In genomic region chr5:142769251-142769792, GRCh38 we compare ENCODE assay signal across 8 cellular contexts. TPM values are rescaled to one million over a fixed set of nuclear protein-coding genes. Genes with fewer than 3 reads are reported as not detected.
A peak's percentile ranks its signal among the peaks of the same experiment; 100 is the strongest.
DNase-seq lines count a peak whose midpoint lies in the region; ATAC-seq and TF ChIP-seq lines count a peak whose summit lies in the region.

No MANE protein-coding gene starts in this region.

- WGBS in hepatocyte (ENCODE audit: low lambda C conversion rate, missing lambda C conversion rate): 11% methylated on average over 15 of the region's 15 CpGs
- WGBS in smooth muscle cell (ENCODE audit: low lambda C conversion rate): 17% methylated on average over 15 of the region's 15 CpGs

- peak overlapping the region; percentile 85 for H2AFZ ChIP-seq in hepatocyte
- H2AFZ ChIP-seq in smooth muscle cell (ENCODE audit: low read depth): peak overlapping the region; percentile 97

- peak overlapping the region; percentile 85 for H3K4me3 Mint-ChIP-seq in activated CD4-positive, alpha-beta memory T cell treated with anti-CD3 and anti-CD28 coated beads for 36 hours

- no peak overlapping the region for H3K27ac ChIP-seq in cardiac muscle cell
- H3K27ac ChIP-seq in hepatocyte: no peak overlapping the region
- H3K27ac ChIP-seq in smooth muscle cell (ENCODE audit: low read depth): no peak overlapping the region

- POLR2A ChIA-PET in activated CD4-positive, alpha-beta memory T cell treated with anti-CD3 and anti-CD28 coated beads for 36 hours (lab: Charles Lee): interaction anchor here (1.1 to 4.5 kb wide), 4 partner anchors 14 to 58 kb away, joined by 3 to 48 read pairs (median 12); no protein-coding TSS in a partner anchor

- no peak overlapping the region for H3K9ac ChIP-seq in smooth muscle cell (ENCODE audit: low read depth)

- H3K27me3 ChIP-seq in cardiac muscle cell (no peaks in the 10 kb centered on the region), hepatocyte (no peaks in the 10 kb centered on the region), smooth muscle cell (ENCODE audit: low read depth) (peaks cover 28% of the 10 kb centered on the region)

- H3K79me2 ChIP-seq in hepatocyte (peaks cover 31% of the 10 kb centered on the region), smooth muscle cell (ENCODE audit: low read depth) (no peaks in the 10 kb centered on the region)

- H3K36me3 Mint-ChIP-seq in activated CD4-positive, alpha-beta memory T cell treated with anti-CD3 and anti-CD28 coated beads for 36 hours: no peaks in the 10 kb centered on the region

- H3K4me1 ChIP-seq in cardiac muscle cell (ENCODE audit: low read depth) (peaks cover 15% of the 10 kb centered on the region), hepatocyte (ENCODE audit: insufficient read depth) (peaks cover 9% of the 10 kb centered on the region), smooth muscle cell (ENCODE audit: low read depth) (peaks cover 3% of the 10 kb centered on the region)

- no peak for DNase-seq in cardiac muscle cell (ENCODE audit: low read depth in 1 of 2, low spot score in 1 of 2)
- DNase-seq in left ventricle myocardium superior: no peak
- peak; percentile 66 for DNase-seq in activated CD4-positive, alpha-beta memory T cell treated with anti-CD3 and anti-CD28 coated beads for 36 hours
- DNase-seq in hepatocyte (ENCODE audit: low spot score): peak; percentile 67
- DNase-seq in smooth muscle cell (lab: John Stamatoyannopoulos, UW; ENCODE audit: unreplicated experiment): no peak
- DNase-seq in DMS153 (lab: John Stamatoyannopoulos, UW): no peak

- H3F3A ChIP-seq in smooth muscle cell (ENCODE audit: low read depth): no peaks in the 10 kb centered on the region

- no peaks in the 10 kb centered on the region for H3K9me3 Mint-ChIP-seq in activated CD4-positive, alpha-beta memory T cell treated with anti-CD3 and anti-CD28 coated beads for 36 hours

- H3K9me2 ChIP-seq in hepatocyte (replicated peaks; ENCODE audit: insufficient read depth): no peaks in the 10 kb centered on the region

- intact Hi-C loops in left ventricle myocardium superior (cut with micrococcal nuclease): no loop called here
- intact Hi-C loops in activated CD4-positive, alpha-beta memory T cell treated with anti-CD3 and anti-CD28 coated beads for 36 hours (cut with micrococcal nuclease): loop anchor here (1.0 kb wide), 2 partner anchors 53 to 98 kb away; no protein-coding TSS in a partner anchor

- no peaks in the 10 kb centered on the region for H4K20me1 ChIP-seq in hepatocyte (ENCODE audit: insufficient read depth, poor library complexity, severe bottlenecking)
- no peaks in the 10 kb centered on the region for H4K20me1 ChIP-seq in smooth muscle cell (ENCODE audit: low read depth)

- TF ChIP-seq CTCF in cardiac muscle cell (IDR thresholded peaks at IDR 0.05; ENCODE audit: low read depth, low read length): no peak
- no peak for TF ChIP-seq CTCF in hepatocyte (IDR thresholded peaks at IDR 0.05; ENCODE audit: poor library complexity)
- TF ChIP-seq CTCF in smooth muscle cell (IDR thresholded peaks at IDR 0.05; ENCODE audit: borderline replicate concordance, insufficient read depth, poor library complexity, severe bottlenecking): no peak

- H3K4me3 ChIP-seq in cardiac muscle cell (peak overlapping the region; percentile 70), hepatocyte (peak overlapping the region; percentile 86), smooth muscle cell (peak overlapping the region; percentile 83)

- H3K27ac Mint-ChIP-seq in activated CD4-positive, alpha-beta memory T cell treated with anti-CD3 and anti-CD28 coated beads for 36 hours: peak overlapping the region; percentile 68

- H3K36me3 ChIP-seq in cardiac muscle cell (no peaks in the 10 kb centered on the region), hepatocyte (replicated peaks; ENCODE audit: insufficient read depth, low read depth) (no peaks in the 10 kb centered on the region), smooth muscle cell (ENCODE audit: low read depth) (no peaks in the 10 kb centered on the region)

- peaks cover 39% of the 10 kb centered on the region for H3K4me1 Mint-ChIP-seq in activated CD4-positive, alpha-beta memory T cell treated with anti-CD3 and anti-CD28 coated beads for 36 hours (ENCODE audit: low read depth)

- H3K4me2 ChIP-seq in hepatocyte: peak overlapping the region; percentile 84
- H3K4me2 ChIP-seq in smooth muscle cell: peak overlapping the region; percentile 94

- CTCF ChIA-PET in activated CD4-positive, alpha-beta memory T cell treated with anti-CD3 and anti-CD28 coated beads for 36 hours (lab: Charles Lee): interaction anchor here (0.6 to 7.2 kb wide), 14 partner anchors 10 to 1390 kb away, joined by 3 to 43 read pairs (median 10); no protein-coding TSS in a partner anchor

- no peaks in the 10 kb centered on the region for H3K27me3 Mint-ChIP-seq in activated CD4-positive, alpha-beta memory T cell treated with anti-CD3 and anti-CD28 coated beads for 36 hours

- ATAC-seq in left ventricle myocardium superior (no peak), HG02884 (IDR thresholded peaks at IDR 0.05; ENCODE audit: unreplicated experiment) (no peak), HG02678 (IDR thresholded peaks at IDR 0.05; ENCODE audit: unreplicated experiment) (no peak)

- H3K9me3 ChIP-seq in cardiac muscle cell (ENCODE audit: low read depth): no peaks in the 10 kb centered on the region
- H3K9me3 ChIP-seq in hepatocyte (ENCODE audit: low read depth): no peaks in the 10 kb centered on the region
- no peaks in the 10 kb centered on the region for H3K9me3 ChIP-seq in smooth muscle cell (replicated peaks; ENCODE audit: low read depth)

RNA-seq across cellular contexts. Expression of gene ARHGAP26, which starts 0.9 kb away (rescaled TPM):
- total RNA-seq in cardiac muscle cell (10.7 and 16.2 TPM in 2 replicates), left ventricle myocardium superior (34.9 TPM), hepatocyte (16.5 and 20.0 TPM in 2 replicates), smooth muscle cell (5.1 and 6.4 TPM in 2 replicates)
- polyA plus RNA-seq in cardiac muscle cell (12.7 and 12.9 TPM in 2 replicates), hepatocyte (11.7 and 19.8 TPM in 2 replicates), smooth muscle cell (2.1 and 2.2 TPM in 2 replicates)
- total RNA-seq in activated CD4-positive, alpha-beta memory T cell treated with anti-CD3 and anti-CD28 coated beads for 36 hours: 10 to 100 TPM; 16.4 to 16.9 TPM

Comparison
In these comparisons a context has a peak if more than half of its experiments do, and no peak if none do; other contexts are left out.
1. DNase-seq: peak in activated CD4-positive, alpha-beta memory T cell treated with anti-CD3 and anti-CD28 coated beads for 36 hours (single experiment) and hepatocyte (single experiment); none in cardiac muscle cell (0 of 2), left ventricle myocardium superior (single experiment), smooth muscle cell (single experiment) and DMS153 (single experiment).
2. Peak in every context shown above with its lines, with median percentiles within 50 percentile points of each other: H3K4me3 ChIP-seq.